ENCODE assay signal across 13 cellular contexts in genomic region chr12:55721601-55722213, GRCh38. TPM values are rescaled to one million over a fixed set of nuclear protein-coding genes. Genes with fewer than 3 reads are reported as not detected.
DNase-seq lines count a peak whose midpoint lies in the region; ATAC-seq, FAIRE-seq and TF ChIP-seq lines count a peak whose summit lies in the region.
"Had no signal": no experiment of that assay in that cellular context is flagged by ENCODE, and none has a peak within 500 bp of the region (broad histone marks: within the 10 kb centered on the region; RNA-seq: fewer than 3 reads in every experiment).

No MANE protein-coding gene starts in this region.

- 90% methylated on average over 14 of the region's 14 CpGs for WGBS in A549 (ENCODE audit: missing lambda C conversion rate)

- TF ChIP-seq RAD21 in A549 (conservative IDR thresholded peaks at IDR 0.05 in 1 of 2, IDR thresholded peaks at IDR 0.05 in 1 of 2) = no peak

- POLR2A ChIA-PET in A549 (lab: Yijun Ruan, JAX) = interaction anchor here (1.5 to 1.9 kb wide), 2 partner anchors 8 to 40 kb away, joined by 7 to 11 read pairs; partner anchors contain the start of gene CD63

- H3K27ac ChIP-seq in A549 (peak overlapping the region in 1 of 2 experiments; percentile 67; a peak in 3 of 6 replicates), fibroblast of lung (ENCODE audit: insufficient read depth, low read length) (peak overlapping the region; percentile 90)

- H3K9me3 ChIP-seq in A549 = no peaks in the 10 kb centered on the region
- no peaks in the 10 kb centered on the region for H3K9me3 ChIP-seq in fibroblast of lung (ENCODE audit: control insufficient read depth, insufficient read depth, low read depth, low read length)
- H3K9me3 ChIP-seq: mucosa of descending colon had no signal

- H3K79me2 ChIP-seq in fibroblast of lung (ENCODE audit: control insufficient read depth, insufficient read depth, low read length) = peaks cover 32% of the 10 kb centered on the region

- H3K9ac ChIP-seq in fibroblast of lung (ENCODE audit: insufficient read depth, low read length) = no peak overlapping the region

- no peak for FAIRE-seq in A549 (lab: Jason Lieb, UNC)
- FAIRE-seq: G401.6 had no signal

- CTCF ChIA-PET in A549 (lab: Yijun Ruan, JAX) = interaction anchor here (0.6 to 12.3 kb wide), 22 partner anchors 8 to 533 kb away, joined by 3 to 139 read pairs (median 6); partner anchors contain the start of genes CD63, GDF11 and ITGA7

- TF ChIP-seq CTCF in A549 (IDR thresholded peaks at IDR 0.05) (no peak), fibroblast of lung (conservative IDR thresholded peaks at IDR 0.05 in 1 of 2, IDR thresholded peaks at IDR 0.05 in 1 of 2; ENCODE audit: low read depth in 1 of 2, low read length in 2 of 2) (no peak), retinal pigment epithelial cell (conservative IDR thresholded peaks at IDR 0.05; ENCODE audit: low read depth, low read length) (no peak)

- no peaks in the 10 kb centered on the region for H3K27me3 ChIP-seq in fibroblast of lung (ENCODE audit: control insufficient read depth, insufficient read depth, low read length)

- H2AFZ ChIP-seq in fibroblast of lung (ENCODE audit: low read length) = no peak overlapping the region

- TF ChIP-seq POLR2A in A549 (IDR thresholded peaks at IDR 0.05; ENCODE audit: low read length) = no peak; the same call in 1 of the 2 replicates

- peak overlapping the region; percentile 35; the same call in 2 of the 3 replicates for H3K4me2 ChIP-seq in A549
- H3K4me2 ChIP-seq in fibroblast of lung (ENCODE audit: extremely low read depth, insufficient read depth, low read length) = peak overlapping the region; percentile 17

- H3K4me3 ChIP-seq in A549 (no peak overlapping the region), fibroblast of lung (replicated peaks in 1 of 4; ENCODE audit: control extremely low read depth in 1 of 4, insufficient read depth in 1 of 4, low read depth in 3 of 4, low read length in 4 of 4) (peak overlapping the region in 2 of 4 experiments; percentile 2 to 43), retinal pigment epithelial cell (ENCODE audit: low read length) (peak overlapping the region; percentile 33)
- H3K4me3 ChIP-seq: mucosa of descending colon had no signal

- H4K20me1 ChIP-seq in fibroblast of lung (ENCODE audit: control insufficient read depth, extremely low read depth, insufficient read depth, low read length) = no peaks in the 10 kb centered on the region

- ATAC-seq in A549 (peak in 1 of 2 experiments; percentile 2; a peak in 3 of 6 replicates), HG02759 (IDR thresholded peaks at IDR 0.05; ENCODE audit: unreplicated experiment) (no peak), HG03469 (IDR thresholded peaks at IDR 0.05; ENCODE audit: unreplicated experiment) (no peak)
- ATAC-seq: stimulated activated effector memory CD8-positive, alpha-beta T cell treated with anti-CD3 and anti-CD28 coated beads, Interleukin-12 subunit alpha, Interleukin-12 subunit beta, amount 100 ng/mL, for 72 hours had no signal

- H3K36me3 ChIP-seq in fibroblast of lung (ENCODE audit: control insufficient read depth, insufficient read depth, low read length) = peaks cover 18% of the 10 kb centered on the region

- TF ChIP-seq EP300 in A549 (IDR thresholded peaks at IDR 0.05) = no peak

- H3K4me1 ChIP-seq in A549 (peaks cover 63% of the 10 kb centered on the region), fibroblast of lung (ENCODE audit: control insufficient read depth, extremely low read depth, insufficient read depth, low read length) (peaks cover 61% of the 10 kb centered on the region)

- DNase-seq in A549 (ENCODE audit: low read depth in 1 of 2, low spot score in 1 of 2) (no peak), RPMI7951 (ENCODE audit: low read depth) (peak; percentile 81), fibroblast of lung (ENCODE audit: low read depth in 2 of 2) (no peak), retinal pigment epithelial cell (ENCODE audit: low read depth) (no peak), NOMO-1 treated with DMSO at 0.1 percent for 48 hours (lab: John Stamatoyannopoulos, UW; ENCODE audit: unreplicated experiment) (no peak)
- no peak for DNase-seq in stimulated activated CD4-positive, alpha-beta T cell treated with anti-CD3 and anti-CD28 coated beads, Interleukin-15, amount 100 ng/mL, for 24 hours
- DNase-seq: activated naive CD8-positive, alpha-beta T cell treated with anti-CD3 and anti-CD28 coated beads, Interleukin-2, amount 10 ng/mL, durations not matched to agents 7 days and 5 days; T-helper 9 cell had no signal

TF ChIP-seq in A549, 52 proteins besides CTCF, POLR2A, EP300 and RAD21 (continues in another document):
- no peak for TF ChIP-seq ATOH8 (CRISPR knock-in tag; IDR thresholded peaks at IDR 0.05; ENCODE audit: low read depth)
- no peak for TF ChIP-seq CHD4 (IDR thresholded peaks at IDR 0.05; ENCODE audit: borderline replicate concordance)
- no peak for TF ChIP-seq RNF2 (IDR thresholded peaks at IDR 0.05; ENCODE audit: borderline replicate concordance, low read depth)
- TF ChIP-seq KDM1A (IDR thresholded peaks at IDR 0.05; ENCODE audit: low read depth) = no peak
- TF ChIP-seq MAZ (IDR thresholded peaks at IDR 0.05; ENCODE audit: borderline replicate concordance, low read depth, low read length) = no peak
- no peak for TF ChIP-seq CEBPB (IDR thresholded peaks at IDR 0.05)
- no peak for TF ChIP-seq MAFK (IDR thresholded peaks at IDR 0.05; ENCODE audit: partially characterized antibody)

RNA-seq across cellular contexts. Expression of gene RDH5, which starts 1.5 kb away (rescaled TPM):
- polyA plus RNA-seq in A549 (2011; rRNA removed) = 8.1 and 9.1 TPM in 2 replicates
- polyA plus RNA-seq in A549 (2012; cell fraction: cytosol; rRNA removed) = 7.8 and 8.3 TPM in 2 replicates
- polyA plus RNA-seq in A549 (2012; cell fraction: nucleus; rRNA removed) = 28.7 and 33.2 TPM in 2 replicates
- polyA plus RNA-seq in A549 (2017; fragmentation: RNase III; extraction: RNeasy Plus Mini Kit Qiagen cat#74134 plus additional on column Dnase treatment) = 3.4 to 5.4 TPM (median 4.1 TPM) in 3 replicates
- polyA minus RNA-seq in A549 (2011; rRNA and poly(A)+ RNA removed) = 7.1 and 7.8 TPM in 2 replicates
- 6.0 and 6.7 TPM in 2 replicates for total RNA-seq in RPMI7951 (2014; rRNA removed; shearing (Covaris generic))
- total RNA-seq in fibroblast of lung = 12.1 and 49.2 TPM in 2 replicates
- 11.1 and 16.7 TPM in 2 replicates for polyA plus RNA-seq in fibroblast of lung
- 12.2 and 18.0 TPM in 2 replicates for polyA plus RNA-seq in fibroblast of lung (2012)
- 5.8 and 17.1 TPM in 2 replicates for polyA minus RNA-seq in fibroblast of lung (ENCODE audit: low replicate concordance)

RNA-seq across cellular contexts. Expression of gene BLOC1S1, which starts 5.9 kb away (rescaled TPM):
- polyA plus RNA-seq in A549 (2011; rRNA removed) = 112 and 115 TPM in 2 replicates
- polyA plus RNA-seq in A549 (2012; cell fraction: cytosol; rRNA removed) = 261 and 312 TPM in 2 replicates
- 103 and 115 TPM in 2 replicates for polyA plus RNA-seq in A549 (2012; cell fraction: nucleus; rRNA removed)
- polyA plus RNA-seq in A549 (2017; fragmentation: RNase III; extraction: RNeasy Plus Mini Kit Qiagen cat#74134 plus additional on column Dnase treatment) = 129 to 138 TPM (median 134 TPM) in 3 replicates
- 45.1 and 64.8 TPM in 2 replicates for polyA minus RNA-seq in A549 (2011; rRNA and poly(A)+ RNA removed)
- 155 and 170 TPM in 2 replicates for total RNA-seq in RPMI7951 (2014; rRNA removed; shearing (Covaris generic))
- 90.9 and 103 TPM in 2 replicates for total RNA-seq in fibroblast of lung
- 163 and 240 TPM in 2 replicates for polyA plus RNA-seq in fibroblast of lung
- 197 and 272 TPM in 2 replicates for polyA plus RNA-seq in fibroblast of lung (2012)
- polyA minus RNA-seq in fibroblast of lung (ENCODE audit: low replicate concordance) = 56.6 and 74.8 TPM in 2 replicates

RNA-seq across cellular contexts. Expression of gene CD63, which starts 7.1 kb away (rescaled TPM):
- 512 and 724 TPM in 2 replicates for polyA plus RNA-seq in A549 (2011; rRNA removed)
- 639 and 645 TPM in 2 replicates for polyA plus RNA-seq in A549 (2012; cell fraction: cytosol; rRNA removed)
- 264 and 317 TPM in 2 replicates for polyA plus RNA-seq in A549 (2012; cell fraction: nucleus; rRNA removed)
- 493 to 547 TPM (median 530 TPM) in 3 replicates for polyA plus RNA-seq in A549 (2017; fragmentation: RNase III; extraction: RNeasy Plus Mini Kit Qiagen cat#74134 plus additional on column Dnase treatment)
- polyA minus RNA-seq in A549 (2011; rRNA and poly(A)+ RNA removed) = 238 and 252 TPM in 2 replicates
- total RNA-seq in RPMI7951 (2014; rRNA removed; shearing (Covaris generic)) = 1,417 and 1,738 TPM in 2 replicates
- total RNA-seq in fibroblast of lung = 3,001 and 3,424 TPM in 2 replicates
- 2,890 and 3,456 TPM in 2 replicates for polyA plus RNA-seq in fibroblast of lung
- polyA plus RNA-seq in fibroblast of lung (2012) = 2,634 and 2,984 TPM in 2 replicates
- polyA minus RNA-seq in fibroblast of lung (ENCODE audit: low replicate concordance) = 405 and 549 TPM in 2 replicates

RNA-seq across cellular contexts. Expression of gene ITGA7, which starts 14.0 kb away (rescaled TPM):
- polyA plus RNA-seq in A549 (2011; rRNA removed) = 1.1 and 1.4 TPM in 2 replicates
- 0.66 and 1.2 TPM in 2 replicates for polyA plus RNA-seq in A549 (2012; cell fraction: cytosol; rRNA removed)
- polyA plus RNA-seq in A549 (2012; cell fraction: nucleus; rRNA removed) = 7.3 and 8.5 TPM in 2 replicates
- polyA plus RNA-seq in A549 (2017; fragmentation: RNase III; extraction: RNeasy Plus Mini Kit Qiagen cat#74134 plus additional on column Dnase treatment) = 1.7 to 2.0 TPM (median 1.9 TPM) in 3 replicates
- polyA minus RNA-seq in A549 (2011; rRNA and poly(A)+ RNA removed) = 1.5 and 2.8 TPM in 2 replicates
- total RNA-seq in RPMI7951 (2014; rRNA removed; shearing (Covaris generic)) = 11.4 and 15.1 TPM in 2 replicates
- total RNA-seq in fibroblast of lung = 40.3 and 130 TPM in 2 replicates
- polyA plus RNA-seq in fibroblast of lung = 42.7 and 46.4 TPM in 2 replicates
- polyA plus RNA-seq in fibroblast of lung (2012) = 69.4 and 83.1 TPM in 2 replicates
- 129 and 132 TPM in 2 replicates for polyA minus RNA-seq in fibroblast of lung (ENCODE audit: low replicate concordance)

RNA-seq across cellular contexts. Expression of gene GDF11, which starts 21.2 kb away (rescaled TPM):
- polyA plus RNA-seq in A549 (2011; rRNA removed) (1.2 and 1.4 TPM in 2 replicates), A549 (2017; fragmentation: RNase III; extraction: RNeasy Plus Mini Kit Qiagen cat#74134 plus additional on column Dnase treatment) (2.8 to 3.6 TPM (median 3.1 TPM) in 3 replicates), fibroblast of lung (9.4 and 11.1 TPM in 2 replicates)
- polyA plus RNA-seq in A549 (2012; cell fraction: cytosol; rRNA removed) = 4.5 and 5.5 TPM in 2 replicates
- 3.1 and 4.5 TPM in 2 replicates for polyA plus RNA-seq in A549 (2012; cell fraction: nucleus; rRNA removed)
- 3.1 and 3.3 TPM in 2 replicates for polyA minus RNA-seq in A549 (2011; rRNA and poly(A)+ RNA removed)
- 1.6 and 2.1 TPM in 2 replicates for total RNA-seq in RPMI7951 (2014; rRNA removed; shearing (Covaris generic))
- 3.1 and 4.3 TPM in 2 replicates for total RNA-seq in fibroblast of lung
- 19.1 and 23.6 TPM in 2 replicates for polyA plus RNA-seq in fibroblast of lung (2012)
- 27.3 and 38.4 TPM in 2 replicates for polyA minus RNA-seq in fibroblast of lung (ENCODE audit: low replicate concordance)
